ENCODE assay signal across 1 cellular context in genomic region chr16:67857547-67858233, GRCh38.
TF ChIP-seq lines count a peak whose summit lies in the region.

No MANE protein-coding gene starts in this region.

TF ChIP-seq in HepG2, 621 proteins besides CTCF, POLR2A, EP300 and RAD21 (continued from another document and continues in another):
- peak; percentile 70 for TF ChIP-seq MNT (IDR thresholded peaks at IDR 0.05)
- TF ChIP-seq SALL1 (CRISPR knock-in tag; IDR thresholded peaks at IDR 0.05) = peak; percentile 78
- no peak for TF ChIP-seq PRDM15 (CRISPR knock-in tag; IDR thresholded peaks at IDR 0.05)
- no peak for TF ChIP-seq ZNF704 (CRISPR knock-in tag; IDR thresholded peaks at IDR 0.05; ENCODE audit: borderline replicate concordance)
- TF ChIP-seq ZNF703 (CRISPR knock-in tag; IDR thresholded peaks at IDR 0.05; ENCODE audit: borderline replicate concordance) = no peak
- TF ChIP-seq ISX (CRISPR knock-in tag; conservative IDR thresholded peaks at IDR 0.05) = no peak
- TF ChIP-seq YEATS4 (CRISPR knock-in tag; IDR thresholded peaks at IDR 0.05; ENCODE audit: borderline replicate concordance) = no peak
- TF ChIP-seq ZNF598 (CRISPR knock-in tag; IDR thresholded peaks at IDR 0.05; ENCODE audit: borderline replicate concordance) = no peak
- no peak for TF ChIP-seq ZSCAN22 (CRISPR knock-in tag; IDR thresholded peaks at IDR 0.05)
- no peak for TF ChIP-seq KDM5A (IDR thresholded peaks at IDR 0.05; ENCODE audit: borderline replicate concordance, low read length)
- TF ChIP-seq NR0B2 (CRISPR knock-in tag; IDR thresholded peaks at IDR 0.05) = no peak
- no peak for TF ChIP-seq HBP1 (CRISPR knock-in tag; IDR thresholded peaks at IDR 0.05; ENCODE audit: low read depth)
- no peak for TF ChIP-seq ZNF770 (CRISPR knock-in tag; IDR thresholded peaks at IDR 0.05)
- peak; percentile 35; the same call in 1 of the 2 replicates for TF ChIP-seq ZNF574 (CRISPR knock-in tag; IDR thresholded peaks at IDR 0.05)
- no peak for TF ChIP-seq CENPX (CRISPR knock-in tag; IDR thresholded peaks at IDR 0.05)
- TF ChIP-seq ZNF740 (CRISPR knock-in tag; IDR thresholded peaks at IDR 0.05) = no peak
- no peak for TF ChIP-seq ZNF790 (CRISPR knock-in tag; IDR thresholded peaks at IDR 0.05; ENCODE audit: borderline replicate concordance)
- peak; percentile 71 for TF ChIP-seq ZGPAT (CRISPR knock-in tag; IDR thresholded peaks at IDR 0.05)
- TF ChIP-seq TRAFD1 (CRISPR knock-in tag; IDR thresholded peaks at IDR 0.05; ENCODE audit: borderline replicate concordance) = peak; percentile 63; the same call in 1 of the 2 replicates
- no peak for TF ChIP-seq ZNF124 (CRISPR knock-in tag; IDR thresholded peaks at IDR 0.05)
- peak; percentile 21; the same call in 1 of the 2 replicates for TF ChIP-seq ZNF292 (CRISPR knock-in tag; IDR thresholded peaks at IDR 0.05; ENCODE audit: borderline replicate concordance, low read depth)
- TF ChIP-seq ZNF878 (CRISPR knock-in tag; IDR thresholded peaks at IDR 0.05) = no peak
- TF ChIP-seq BCL3 (CRISPR knock-in tag; IDR thresholded peaks at IDR 0.05) = 0 out of 2 replicates have a peak, but pooled peaks have one; percentile 67
- TF ChIP-seq NR1H2 (CRISPR knock-in tag; IDR thresholded peaks at IDR 0.05; ENCODE audit: borderline replicate concordance, low read depth) = no peak
- no peak for TF ChIP-seq AGO2 (optimal IDR thresholded peaks at IDR 0.05; ENCODE audit: low read depth, low read length)
- TF ChIP-seq ZNF558 (CRISPR knock-in tag; IDR thresholded peaks at IDR 0.05; ENCODE audit: borderline replicate concordance) = no peak
- no peak for TF ChIP-seq ZNF597 (CRISPR knock-in tag; IDR thresholded peaks at IDR 0.05)
- TF ChIP-seq ZNF510 (CRISPR knock-in tag; IDR thresholded peaks at IDR 0.05; ENCODE audit: low read depth) = no peak
- TF ChIP-seq ZNF83 (CRISPR knock-in tag; IDR thresholded peaks at IDR 0.05; ENCODE audit: borderline replicate concordance) = no peak
- TF ChIP-seq BORCS8-MEF2B (CRISPR knock-in tag; IDR thresholded peaks at IDR 0.05) = peak; percentile 23; the same call in 1 of the 2 replicates
- no peak for TF ChIP-seq ZNF383 (CRISPR knock-in tag; IDR thresholded peaks at IDR 0.05; ENCODE audit: borderline replicate concordance)
- TF ChIP-seq TCF7 (IDR thresholded peaks at IDR 0.05; ENCODE audit: low read depth) = no peak
- TF ChIP-seq STAG1 (CRISPR knock-in tag; IDR thresholded peaks at IDR 0.05) = no peak
- no peak for TF ChIP-seq CBX2 (IDR thresholded peaks at IDR 0.05; ENCODE audit: low read depth, low read length)
- no peak for TF ChIP-seq CBX2 (CRISPR knock-in tag; IDR thresholded peaks at IDR 0.05; ENCODE audit: low read depth)
